13 cellular contexts compared by ENCODE assay signal in the genomic region with DNA sequence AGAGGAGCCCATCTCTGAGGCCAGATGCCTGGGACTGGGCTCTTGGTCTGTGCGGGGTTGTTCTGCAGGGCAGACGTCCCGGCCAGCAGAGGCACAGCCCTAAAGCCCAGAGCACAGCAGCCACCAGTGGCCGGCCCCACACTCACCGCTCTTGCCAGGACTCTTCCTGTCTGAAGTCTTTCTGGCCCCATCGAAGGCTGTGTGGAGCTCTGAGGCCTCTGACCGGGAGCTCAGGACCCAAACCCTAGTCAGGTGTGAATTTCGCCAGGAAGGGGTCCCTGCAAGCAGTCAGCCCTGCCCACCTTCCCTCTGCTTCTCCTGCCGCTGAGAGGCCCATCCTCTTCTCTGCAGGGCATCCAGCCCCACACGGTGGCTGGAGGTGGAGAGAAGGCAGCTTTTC.
"Had no signal": no experiment of that assay in that cellular context is flagged by ENCODE, and none has a peak within 500 bp of the region (broad histone marks: within the 10 kb centered on the region; RNA-seq: fewer than 3 reads in every experiment).

No MANE protein-coding gene starts in this region.

- DNase-seq: effector memory CD4-positive, alpha-beta T cell; left ventricle myocardium inferior; mammary epithelial cell; naive thymus-derived CD4-positive, alpha-beta T cell; nephron progenitor cell; stimulated activated CD4-positive, alpha-beta T cell treated with anti-CD3 and anti-CD28 coated beads, Interleukin-2, amount 100 ng/mL, for 24 hours; testis had no signal

- H3K4me3 ChIP-seq: left ventricle myocardium inferior, testis, tibial nerve had no signal

- H3K27ac Mint-ChIP-seq: nephron progenitor cell; stimulated activated naive CD8-positive, alpha-beta T cell treated with anti-CD3 and anti-CD28 coated beads, Interleukin-15, Interleukin-2, amounts not matched to agents 100 ng/mL and 50 ng/mL, for 24 hours had no signal

- H3K27me3 ChIP-seq: neutrophil, testis, tibial nerve had no signal

- H3K4me3 Mint-ChIP-seq: central memory CD8-positive, alpha-beta T cell; naive thymus-derived CD4-positive, alpha-beta T cell; nephron progenitor cell; stimulated activated naive CD8-positive, alpha-beta T cell treated with anti-CD3 and anti-CD28 coated beads, Interleukin-15, Interleukin-2, amounts not matched to agents 100 ng/mL and 50 ng/mL, for 24 hours had no signal

- H3K9me3 ChIP-seq: left ventricle myocardium inferior, neutrophil, testis, tibial nerve had no signal

- H3K27ac ChIP-seq: left ventricle myocardium inferior, neutrophil, testis, tibial nerve had no signal

- H3K27me3 Mint-ChIP-seq: central memory CD8-positive, alpha-beta T cell; naive thymus-derived CD4-positive, alpha-beta T cell; stimulated activated naive CD8-positive, alpha-beta T cell treated with anti-CD3 and anti-CD28 coated beads, Interleukin-15, Interleukin-2, amounts not matched to agents 100 ng/mL and 50 ng/mL, for 24 hours had no signal

- H3K4me1 ChIP-seq: left ventricle myocardium inferior, testis, tibial nerve had no signal

- ATAC-seq: esophagus mucosa; naive thymus-derived CD4-positive, alpha-beta T cell; sciatic nerve had no signal

- H3K9me3 Mint-ChIP-seq: central memory CD8-positive, alpha-beta T cell; naive thymus-derived CD4-positive, alpha-beta T cell; nephron progenitor cell; stimulated activated naive CD8-positive, alpha-beta T cell treated with anti-CD3 and anti-CD28 coated beads, Interleukin-15, Interleukin-2, amounts not matched to agents 100 ng/mL and 50 ng/mL, for 24 hours had no signal
